Comparison of ENCODE assay signal across 8 cellular contexts in the genomic region with DNA sequence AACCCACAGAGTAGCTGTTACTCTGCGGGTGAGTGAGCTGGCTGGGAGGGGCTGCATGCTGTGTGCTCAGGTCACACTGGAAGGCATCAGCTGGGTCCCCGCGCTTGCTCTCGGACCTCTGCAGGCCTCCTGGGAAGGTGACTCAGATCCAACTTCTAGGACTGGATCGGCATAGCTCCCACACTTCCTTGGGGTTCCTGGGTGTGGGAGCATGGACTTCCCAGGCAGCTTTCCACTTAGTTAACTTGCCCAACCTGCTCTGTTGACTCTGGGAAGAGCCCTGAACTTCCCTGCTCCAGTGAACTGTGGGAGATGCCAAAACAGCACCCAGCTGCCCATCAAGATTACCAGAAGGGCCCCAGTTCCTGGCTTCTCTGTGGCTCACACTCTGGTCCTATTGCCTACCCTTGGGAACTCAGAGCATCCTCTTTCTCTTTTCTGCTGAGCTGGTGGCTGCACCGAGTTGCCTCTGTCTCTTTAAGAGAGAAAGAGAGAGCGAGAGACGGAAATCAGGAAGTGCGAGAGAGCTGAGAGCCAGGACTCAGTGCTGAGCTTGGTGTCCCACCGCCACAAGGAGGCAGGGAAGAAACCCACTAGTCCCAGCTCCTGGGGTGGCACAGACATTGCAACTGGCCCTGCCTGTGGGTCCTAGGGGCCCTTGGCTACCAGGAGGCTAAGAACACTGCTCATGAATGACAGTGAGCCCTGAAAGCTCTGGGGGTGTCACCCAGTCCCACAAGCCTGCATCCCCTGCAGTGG. TPM values are rescaled to one million over a fixed set of nuclear protein-coding genes. Genes with fewer than 3 reads are reported as not detected.
A peak's percentile ranks its signal among the peaks of the same experiment; 100 is the strongest.
DNase-seq lines count a peak whose midpoint lies in the region; ATAC-seq and TF ChIP-seq lines count a peak whose summit lies in the region.

Gene IKBKE, plus strand, starts transcription at position 544 of the 759 bp plus-strand sequence. CDS start 2,752 bp downstream, outside the sequence.

- TF ChIP-seq POLR2A in Peyer's patch (IDR thresholded peaks at IDR 0.05) = peak in 1 of 2 donors; percentile 32

- H3K27ac Mint-ChIP-seq in CD14-positive monocyte = peak within 1 kb of the TSS; percentile 99 to 100 (median 100)
- peak within 1 kb of the TSS; percentile 89 for H3K27ac Mint-ChIP-seq in activated naive CD4-positive, alpha-beta T cell treated with anti-CD3 and anti-CD28 coated beads for 36 hours

- peak within 1 kb of the TSS; percentile 88 for H2AFZ ChIP-seq in osteoblast (ENCODE audit: low read length)

- H3K4me2 ChIP-seq in osteoblast (ENCODE audit: insufficient read depth, low read length) = peak within 1 kb of the TSS; percentile 93

- H3K9me3 ChIP-seq in Peyer's patch (no peaks in the 10 kb centered on the region), osteoblast (ENCODE audit: low read depth, low read length) (no peaks in the 10 kb centered on the region)

- TF ChIP-seq CTCF in CD14-positive monocyte (IDR thresholded peaks at IDR 0.05) (peak; percentile 22), Peyer's patch (IDR thresholded peaks at IDR 0.05) (peak in 4 of 6 experiments; percentile 11 to 52 (median 50)), osteoblast (IDR thresholded peaks at IDR 0.05; ENCODE audit: extremely low read depth, low read depth, low read length) (peak; percentile 20)

- H3K4me1 ChIP-seq in Peyer's patch (peaks cover 4 to 38% (median 24%) of the 10 kb centered on the region in 4 donors), osteoblast (ENCODE audit: insufficient read depth, low read length) (peaks cover 35% of the 10 kb centered on the region)

- intact Hi-C loops in CD14-positive monocyte (cut with micrococcal nuclease) = loop anchor here in 1 of 2 donors (2.0 to 5.0 kb wide), 2 partner anchors 35 to 107 kb away; no protein-coding TSS in a partner anchor
- intact Hi-C loops in activated naive CD4-positive, alpha-beta T cell treated with anti-CD3 and anti-CD28 coated beads for 36 hours (cut with micrococcal nuclease) = loop anchor here (1.0 to 5.0 kb wide), 4 partner anchors 8 to 447 kb away; no protein-coding TSS in a partner anchor

- peak; percentile 75 for DNase-seq in CD14-positive monocyte (ENCODE audit: low spot score)
- DNase-seq in Peyer's patch = peak; percentile 64 to 84 (median 73)
- peak; percentile 66 for DNase-seq in activated naive CD4-positive, alpha-beta T cell treated with anti-CD3 and anti-CD28 coated beads for 36 hours
- peak; percentile 52 for DNase-seq in globus pallidus (ENCODE audit: low spot score)
- peak; percentile 95 for DNase-seq in osteoblast (ENCODE audit: insufficient read length, low spot score, missing footprints)
- DNase-seq in cerebellum (ENCODE audit: low spot score) = no peak

- peaks cover 11% of the 10 kb centered on the region for H3K79me2 ChIP-seq in osteoblast (ENCODE audit: insufficient read depth, low read length)

- peaks cover 80% of the 10 kb centered on the region for H3K4me1 Mint-ChIP-seq in CD14-positive monocyte
- peaks cover 89% of the 10 kb centered on the region for H3K4me1 Mint-ChIP-seq in activated naive CD4-positive, alpha-beta T cell treated with anti-CD3 and anti-CD28 coated beads for 36 hours (ENCODE audit: low read depth)

- H3K27me3 ChIP-seq in Peyer's patch = no peaks in the 10 kb centered on the region
- H3K27me3 ChIP-seq in osteoblast (ENCODE audit: insufficient read depth, low read length) = no peaks in the 10 kb centered on the region

- peaks cover 20 to 28% of the 10 kb centered on the region in 2 donors for H3K36me3 Mint-ChIP-seq in CD14-positive monocyte
- H3K36me3 Mint-ChIP-seq in activated naive CD4-positive, alpha-beta T cell treated with anti-CD3 and anti-CD28 coated beads for 36 hours (ENCODE audit: low read depth) = peaks cover 8% of the 10 kb centered on the region

- ATAC-seq in GM18907 (IDR thresholded peaks at IDR 0.05; ENCODE audit: unreplicated experiment) = peak; percentile 56
- ATAC-seq in HG03159 (IDR thresholded peaks at IDR 0.05; ENCODE audit: unreplicated experiment) = peak; percentile 59

- CTCF ChIA-PET in activated naive CD4-positive, alpha-beta T cell treated with anti-CD3 and anti-CD28 coated beads for 36 hours (lab: Charles Lee) = interaction anchor here (0.9 to 5.6 kb wide), 12 partner anchors 9 to 222 kb away, joined by 3 to 57 read pairs (median 4); no protein-coding TSS in a partner anchor

- peaks cover 4% of the 10 kb centered on the region for H4K20me1 ChIP-seq in osteoblast (ENCODE audit: insufficient read depth, low read length)

- H3K4me3 ChIP-seq in Peyer's patch = peak within 1 kb of the TSS; percentile 69 to 82 (median 74)
- H3K4me3 ChIP-seq in osteoblast (ENCODE audit: insufficient read depth, low read length) = peak within 1 kb of the TSS; percentile 95

- H3K4me3 Mint-ChIP-seq in CD14-positive monocyte = peak within 1 kb of the TSS; percentile 83 to 92
- H3K4me3 Mint-ChIP-seq in activated naive CD4-positive, alpha-beta T cell treated with anti-CD3 and anti-CD28 coated beads for 36 hours = peak within 1 kb of the TSS; percentile 80

- H3K27ac ChIP-seq in Peyer's patch (peak within 1 kb of the TSS; percentile 48 to 90 (median 74)), osteoblast (ENCODE audit: low read depth, low read length) (peak within 1 kb of the TSS; percentile 87)

- peaks cover 0 to 3% (median 0%) of the 10 kb centered on the region in 7 donors for H3K9me3 Mint-ChIP-seq in CD14-positive monocyte
- no peaks in the 10 kb centered on the region for H3K9me3 Mint-ChIP-seq in activated naive CD4-positive, alpha-beta T cell treated with anti-CD3 and anti-CD28 coated beads for 36 hours

- peaks cover 0 to 5% (median 0%) of the 10 kb centered on the region in 3 donors for H3K27me3 Mint-ChIP-seq in CD14-positive monocyte (ENCODE audit: low read depth in 3 of 3)
- H3K27me3 Mint-ChIP-seq in activated naive CD4-positive, alpha-beta T cell treated with anti-CD3 and anti-CD28 coated beads for 36 hours (ENCODE audit: low read depth) = no peaks in the 10 kb centered on the region

- H3K36me3 ChIP-seq in Peyer's patch (peaks cover 0 to 8% (median 0%) of the 10 kb centered on the region in 3 donors), osteoblast (ENCODE audit: insufficient read depth, low read length) (peaks cover 16% of the 10 kb centered on the region)

RNA-seq across cellular contexts. Expression of gene IKBKE, which starts in this region (rescaled TPM):
- polyA plus RNA-seq in CD14-positive monocyte = 10 to 100 TPM; 35.6 to 40.7 TPM
- total RNA-seq in Peyer's patch = 10 to 100 TPM in 3 of 4 donors, 1 to 10 TPM in 1; 5.6 to 31.4 (median 17.5) TPM
- 1 to 10 TPM; 7.0 to 8.6 TPM for total RNA-seq in activated naive CD4-positive, alpha-beta T cell treated with anti-CD3 and anti-CD28 coated beads for 36 hours
- 14.7 and 18.8 TPM in 2 replicates for total RNA-seq in osteoblast
- total RNA-seq in cerebellum = 2.5 TPM
